ENCODE assay signal across 29 cellular contexts in the genomic region with DNA sequence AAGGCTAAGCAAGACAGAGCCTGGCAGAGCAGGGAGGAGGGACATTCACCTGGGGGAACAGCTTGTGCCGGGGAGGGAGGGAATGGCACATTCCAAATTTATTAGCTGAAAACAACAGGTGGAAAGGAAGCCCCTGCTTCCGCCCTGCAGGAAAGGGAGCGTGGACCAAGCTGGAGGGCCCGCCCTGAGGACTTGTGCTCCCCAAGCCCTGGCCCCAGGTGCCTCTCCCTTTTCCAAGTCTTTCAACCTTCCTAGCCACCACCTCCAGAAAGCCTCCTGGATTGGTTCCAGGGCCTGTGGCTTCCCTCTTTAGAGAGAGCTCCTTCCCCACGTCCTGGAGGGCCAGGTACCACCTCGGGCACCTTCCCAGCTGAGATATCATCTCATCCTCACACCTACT. TPM values are rescaled to one million over a fixed set of nuclear protein-coding genes. Genes with fewer than 3 reads are reported as not detected.
A peak's percentile ranks its signal among the peaks of the same experiment; 100 is the strongest.
DNase-seq lines count a peak whose midpoint lies in the region; FAIRE-seq and TF ChIP-seq lines count a peak whose summit lies in the region.
"Had no signal": no experiment of that assay in that cellular context is flagged by ENCODE, and none has a peak within 500 bp of the region (broad histone marks: within the 10 kb centered on the region; RNA-seq: fewer than 3 reads in every experiment).

No MANE protein-coding gene starts in this region.

- TF ChIP-seq CTCF in D721Med (IDR thresholded peaks at IDR 0.05; ENCODE audit: insufficient read depth, missing control alignments) (no peak), progenitor cell of endocrine pancreas (IDR thresholded peaks at IDR 0.05; ENCODE audit: unreplicated experiment) (no peak)

- H3K4me3 ChIP-seq in mucosa of stomach (ENCODE audit: low read length) (no peak overlapping the region), urinary bladder (ENCODE audit: low read depth, low read length) (no peak overlapping the region)
- H3K4me3 ChIP-seq: lower lobe of right lung, mucosa of descending colon, tibial artery had no signal

- peaks cover 16% of the 10 kb centered on the region for H3K27me3 ChIP-seq in mucosa of stomach (ENCODE audit: control insufficient read depth, insufficient read depth, low read length)

- peak overlapping the region; percentile 24 for H3K27ac ChIP-seq in urinary bladder (ENCODE audit: low read depth)
- H3K27ac ChIP-seq: lower lobe of right lung, tibial artery had no signal

- H3K27me3 Mint-ChIP-seq in progenitor cell of endocrine pancreas: peaks cover 37% of the 10 kb centered on the region

- no peaks in the 10 kb centered on the region for H3K36me3 ChIP-seq in mucosa of stomach (ENCODE audit: control insufficient read depth, insufficient read depth, low read length)
- H3K36me3 ChIP-seq in urinary bladder (ENCODE audit: insufficient read depth): no peaks in the 10 kb centered on the region
- H3K36me3 ChIP-seq: lower lobe of right lung, tibial artery had no signal

- no peak overlapping the region for H3K27ac Mint-ChIP-seq in progenitor cell of endocrine pancreas
- H3K27ac Mint-ChIP-seq: activated naive CD8-positive, alpha-beta T cell treated with anti-CD3 and anti-CD28 coated beads, Interleukin-2, amount 50 U/mL, for 24 hours; CD4-positive, alpha-beta T cell; nephron progenitor cell had no signal

- H3K9ac ChIP-seq in mucosa of stomach (ENCODE audit: low read length): peak overlapping the region; percentile 29

- FAIRE-seq in D721Med (lab: Jason Lieb, UNC): no peak
- FAIRE-seq: frontal cortex, GM12892 had no signal

- H3K4me3 Mint-ChIP-seq in progenitor cell of endocrine pancreas (ENCODE audit: low read depth): no peak overlapping the region
- H3K4me3 Mint-ChIP-seq: activated naive CD8-positive, alpha-beta T cell treated with anti-CD3 and anti-CD28 coated beads, Interleukin-2, amount 50 U/mL, for 24 hours; central memory CD8-positive, alpha-beta T cell; nephron progenitor cell; stimulated activated naive CD8-positive, alpha-beta T cell treated with anti-CD3 and anti-CD28 coated beads, Interleukin-15, amount 100 ng/mL, for 72 hours had no signal

- peaks cover 5% of the 10 kb centered on the region for H3K9me3 Mint-ChIP-seq in progenitor cell of endocrine pancreas (ENCODE audit: low read depth)

- H3K4me1 ChIP-seq in mucosa of stomach (ENCODE audit: control insufficient read depth, insufficient read depth, low read length): peaks cover 45% of the 10 kb centered on the region
- peaks cover 2% of the 10 kb centered on the region for H3K4me1 ChIP-seq in urinary bladder (ENCODE audit: insufficient read depth)

- peak; percentile 51 for DNase-seq in DMS79 treated with DMSO at 0.1 percent for 48 hours (lab: John Stamatoyannopoulos, UW)
- no peak for DNase-seq in DMS79 (lab: John Stamatoyannopoulos, UW)
- peak; percentile 81 for DNase-seq in cerebellar cortex (ENCODE audit: low spot score)
- DNase-seq in D721Med (ENCODE audit: insufficient read length, low spot score): no peak
- DNase-seq in NCI-H1048 (lab: John Stamatoyannopoulos, UW): no peak
- DNase-seq in progenitor cell of endocrine pancreas (ENCODE audit: low spot score, unreplicated experiment): no peak
- DNase-seq: 8988T; activated CD4-positive, alpha-beta T cell treated with anti-CD3 and anti-CD28 coated beads, Interleukin-2, amount 50 U/mL, for 48 hours; activated naive CD4-positive, alpha-beta T cell; activated naive CD8-positive, alpha-beta T cell treated with anti-CD3 and anti-CD28 coated beads, Interleukin-2, amount 50 U/mL, for 24 hours; CD4-positive, alpha-beta T cell; DMS 273 treated with DMSO at 0.1 percent for 48 hours; lower lobe of right lung; MM.1S; NCI-H1417 treated with DMSO at 0.1 percent for 48 hours; nephron progenitor cell; NK-92 treated with Interleukin-12 subunit alpha and Interleukin-12 subunit beta, amount 100 ng/mL, for 24 hours; SHP77; stimulated activated CD4-positive, alpha-beta T cell treated with anti-CD3 and anti-CD28 coated beads, Interleukin-2, amount 100 ng/mL, for 24 hours; stimulated activated CD8-positive, alpha-beta memory T cell treated with anti-CD3 and anti-CD28 coated beads, Interleukin-4, amount 100 ng/mL, for 48 hours; stimulated activated naive CD8-positive, alpha-beta T cell treated with anti-CD3 and anti-CD28 coated beads, Interleukin-15, amount 100 ng/mL, for 72 hours; T-helper 2 cell; tibial artery had no signal

- no peaks in the 10 kb centered on the region for H3K9me3 ChIP-seq in mucosa of stomach (ENCODE audit: control insufficient read depth, low read length)

- H3K4me1 Mint-ChIP-seq in progenitor cell of endocrine pancreas (ENCODE audit: low read depth): peaks cover 10% of the 10 kb centered on the region
- H3K4me1 Mint-ChIP-seq: central memory CD8-positive, alpha-beta T cell; stimulated activated naive CD8-positive, alpha-beta T cell treated with anti-CD3 and anti-CD28 coated beads, Interleukin-15, amount 100 ng/mL, for 72 hours had no signal

- WGBS in urinary bladder: 84% methylated on average over 6 of the region's 6 CpGs

- H3K36me3 Mint-ChIP-seq in progenitor cell of endocrine pancreas (ENCODE audit: insufficient read depth): peaks cover 2% of the 10 kb centered on the region

RNA-seq across cellular contexts. Expression of a gene that starts 2.7 kb away (rescaled TPM):
- 6.5 TPM for total RNA-seq in urinary bladder
- 6.2 TPM for polyA plus RNA-seq in urinary bladder
- 0.73 and 1.3 TPM in 2 replicates for total RNA-seq in progenitor cell of endocrine pancreas

Comparison
In these comparisons a context has a peak if more than half of its experiments do, and no peak if none do; other contexts are left out.
1. DNase-seq: peak in DMS79 treated with DMSO at 0.1 percent for 48 hours (single experiment) and cerebellar cortex (single experiment); none in DMS79 (single experiment), D721Med (single experiment), NCI-H1048 (single experiment) and progenitor cell of endocrine pancreas (single experiment).